In genomic region chr20:30630761-30631160, GRCh38 we compare ENCODE assay signal across 28 cellular contexts.
"Had no signal": no experiment of that assay in that cellular context is flagged by ENCODE, and none has a peak within 500 bp of the region (broad histone marks: within the 10 kb centered on the region; RNA-seq: fewer than 3 reads in every experiment).

No MANE protein-coding gene starts in this region.

- H3K36me3 ChIP-seq: colonic mucosa, esophagus muscularis mucosa, esophagus squamous epithelium, gastrocnemius medialis, gastroesophageal sphincter, heart left ventricle, heart right ventricle had no signal

- H3K27ac ChIP-seq: colonic mucosa, coronary artery, dorsolateral prefrontal cortex, epithelial cell of prostate, esophagus muscularis mucosa, esophagus squamous epithelium, foreskin keratinocyte, gastrocnemius medialis, gastroesophageal sphincter, heart left ventricle, heart right ventricle had no signal

- H3K9me3 ChIP-seq: colonic mucosa, esophagus muscularis mucosa, gastrocnemius medialis, gastroesophageal sphincter, heart right ventricle had no signal

- ATAC-seq: esophagus mucosa, foreskin keratinocyte, gastrocnemius medialis, gastroesophageal sphincter, heart left ventricle, heart right ventricle had no signal

- H3K4me3 ChIP-seq: colonic mucosa, coronary artery, dorsolateral prefrontal cortex, esophagus muscularis mucosa, esophagus squamous epithelium, gastrocnemius medialis, gastroesophageal sphincter, heart left ventricle, heart right ventricle had no signal

- H3K4me3 Mint-ChIP-seq: dendritic cell treated with granulocyte-macrophage colony-stimulating factor and Interleukin-4, amounts not matched to agents 40 ng/mL and 50 ng/mL, for 4 days; endodermal cell had no signal

- H3K4me1 ChIP-seq: colonic mucosa, esophagus muscularis mucosa, esophagus squamous epithelium, foreskin keratinocyte, gastrocnemius medialis, gastroesophageal sphincter, heart left ventricle, heart right ventricle had no signal

- H3K27ac Mint-ChIP-seq: dendritic cell treated with granulocyte-macrophage colony-stimulating factor and Interleukin-4, amounts not matched to agents 40 ng/mL and 50 ng/mL, for 4 days; endodermal cell had no signal

- DNase-seq: colonic mucosa; cortex of kidney; dermis blood vessel endothelial cell; dorsolateral prefrontal cortex; effector CD4-positive, alpha-beta T cell; effector CD8-positive, alpha-beta T cell; effector memory CD4-positive, alpha-beta T cell; endodermal cell; erythroblast; esophagus squamous epithelium; foreskin fibroblast; foreskin keratinocyte; foreskin melanocyte; gastrocnemius medialis; glutamatergic neuron; head of caudate nucleus; heart left ventricle; heart right ventricle had no signal

- H3K27me3 ChIP-seq: colonic mucosa, esophagus muscularis mucosa, esophagus squamous epithelium, foreskin keratinocyte, gastrocnemius medialis, gastroesophageal sphincter, heart left ventricle had no signal

- H3K4me1 Mint-ChIP-seq: endodermal cell had no signal

- FAIRE-seq: colon, endometrium, endothelial cell of umbilical vein, frontal cortex had no signal

- H3K27me3 Mint-ChIP-seq: dendritic cell treated with granulocyte-macrophage colony-stimulating factor and Interleukin-4, amounts not matched to agents 40 ng/mL and 50 ng/mL, for 4 days had no signal
